In the genomic region with DNA sequence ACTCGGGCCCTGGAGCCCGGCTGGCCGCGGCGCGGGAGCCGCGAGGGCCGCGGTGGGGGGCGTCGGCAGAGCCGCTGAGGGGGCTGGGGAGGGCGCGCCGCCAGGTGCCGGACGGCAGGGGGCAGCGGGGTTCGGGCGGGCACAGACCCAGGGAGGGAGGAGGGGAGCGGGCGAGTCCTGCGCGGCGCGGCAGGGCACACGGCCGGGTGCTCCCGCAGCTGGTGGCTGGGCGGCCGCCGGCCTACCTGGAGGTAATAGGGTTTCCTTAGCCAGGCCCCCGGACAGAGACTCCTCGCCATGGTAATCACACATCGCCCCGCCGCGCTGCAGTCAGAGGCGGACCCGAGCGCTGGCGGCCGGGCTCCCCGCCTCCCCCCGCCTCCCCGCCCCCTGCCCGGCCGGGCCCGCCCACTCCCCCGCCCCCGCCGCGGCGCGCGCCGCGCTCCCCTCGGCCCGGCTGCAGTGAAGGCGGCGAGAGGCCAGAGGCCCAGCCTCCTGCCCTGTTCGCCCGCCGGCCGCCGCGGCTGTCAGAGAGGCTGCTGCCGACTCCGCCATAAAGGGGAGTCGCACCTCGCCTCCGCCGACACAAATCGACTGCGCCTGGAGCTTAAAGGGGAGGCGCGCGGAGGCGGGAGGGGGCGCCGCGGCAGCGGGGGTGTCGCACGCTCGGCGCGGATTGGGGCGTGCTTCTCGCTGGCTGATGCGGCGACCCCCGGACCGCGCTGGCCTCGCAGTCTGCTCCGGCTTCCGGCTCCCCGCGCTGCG, we compare ENCODE assay signal across 8 cellular contexts. TPM values are rescaled to one million over a fixed set of nuclear protein-coding genes. Genes with fewer than 3 reads are reported as not detected.
DNase-seq lines count a peak whose midpoint lies in the region; ATAC-seq and TF ChIP-seq lines count a peak whose summit lies in the region.

A gene (minus strand): TSS at position 332 of the 765 bp plus-strand sequence. CDS start 33 bp downstream, at position 299.

- H3K36me3 ChIP-seq in SJCRH30 (no peaks in the 10 kb centered on the region), osteoblast (ENCODE audit: insufficient read depth, low read length) (no peaks in the 10 kb centered on the region)

- H3K4me3 Mint-ChIP-seq in IgD-negative memory B cell: peak within 1 kb of the TSS in 3 of 4 donors; percentile 90 to 95 (median 94)

- H3K27ac ChIP-seq in SJCRH30 (peak within 1 kb of the TSS; percentile 72), osteoblast (ENCODE audit: low read depth, low read length) (peak within 1 kb of the TSS; percentile 88), temporal lobe (ENCODE audit: low read depth, low read length) (peak within 1 kb of the TSS; percentile 92)

- peaks cover 2% of the 10 kb centered on the region for H3K36me3 Mint-ChIP-seq in IgD-negative memory B cell

- ATAC-seq in GM21528 (IDR thresholded peaks at IDR 0.05; ENCODE audit: low FRiP score, unreplicated experiment): peak; percentile 48

- DNase-seq in DMS53 (lab: John Stamatoyannopoulos, UW) (peak; percentile 99), SJCRH30 (peak; percentile 85 to 87), germinal center (ENCODE audit: low spot score) (peak; percentile 87), osteoblast (ENCODE audit: insufficient read length, low spot score, missing footprints) (peak; percentile 97)
- peak; percentile 76 for DNase-seq in activated naive CD4-positive, alpha-beta T cell treated with Interleukin-2 at 50 U/mL for 16 hours

- H3K9me3 ChIP-seq in SJCRH30 (replicated peaks) (no peaks in the 10 kb centered on the region), osteoblast (ENCODE audit: low read depth, low read length) (no peaks in the 10 kb centered on the region)

- H3K4me2 ChIP-seq in osteoblast (ENCODE audit: insufficient read depth, low read length): peak within 1 kb of the TSS; percentile 94

- H3K4me1 ChIP-seq in SJCRH30 (0 out of 2 replicates have a peak, but pooled peaks cover 3% of the 10 kb centered on the region), osteoblast (ENCODE audit: insufficient read depth, low read length) (peaks cover 9% of the 10 kb centered on the region)

- H3K79me2 ChIP-seq in osteoblast (ENCODE audit: insufficient read depth, low read length): peaks cover 6% of the 10 kb centered on the region

- peaks cover 30 to 33% (median 32%) of the 10 kb centered on the region in 3 donors for H3K4me1 Mint-ChIP-seq in IgD-negative memory B cell

- H4K20me1 ChIP-seq in osteoblast (ENCODE audit: insufficient read depth, low read length): no peaks in the 10 kb centered on the region

- TF ChIP-seq CTCF in osteoblast (IDR thresholded peaks at IDR 0.05; ENCODE audit: extremely low read depth, low read depth, low read length): no peak

- no peaks in the 10 kb centered on the region for H3K27me3 Mint-ChIP-seq in IgD-negative memory B cell

- peak within 1 kb of the TSS; percentile 88 for H2AFZ ChIP-seq in osteoblast (ENCODE audit: low read length)

- peak within 1 kb of the TSS; percentile 95 to 97 (median 97) for H3K27ac Mint-ChIP-seq in IgD-negative memory B cell

- H3K27me3 ChIP-seq in SJCRH30 (no peaks in the 10 kb centered on the region), osteoblast (ENCODE audit: insufficient read depth, low read length) (peaks cover 6% of the 10 kb centered on the region)

- H3K4me3 ChIP-seq in SJCRH30 (peak within 1 kb of the TSS; percentile 96), osteoblast (ENCODE audit: insufficient read depth, low read length) (peak within 1 kb of the TSS; percentile 84)

- no peaks in the 10 kb centered on the region for H3K9me3 Mint-ChIP-seq in IgD-negative memory B cell

RNA-seq across cellular contexts. Expression of the gene that starts here (rescaled TPM):
- 29.2 TPM for polyA plus RNA-seq in IgD-negative memory B cell
- 9.6 and 9.8 TPM in 2 replicates for total RNA-seq in SJCRH30 (2014; rRNA removed; shearing (Covaris generic))
- total RNA-seq in osteoblast: 29.0 and 29.8 TPM in 2 replicates
- 19.2 TPM for total RNA-seq in temporal lobe

Comparison
In these comparisons a context has a peak if more than half of its experiments do, and no peak if none do; other contexts are left out.
1. Peak in every context shown above with its lines: DNase-seq, ATAC-seq, H3K4me3 ChIP-seq and H3K27ac ChIP-seq.